In genomic region chr5:170623576-170624181, GRCh38 we compare ENCODE assay signal across 9 cellular contexts.
DNase-seq lines count a peak whose midpoint lies in the region; ATAC-seq and TF ChIP-seq lines count a peak whose summit lies in the region.
"Had no signal": no experiment of that assay in that cellular context is flagged by ENCODE, and none has a peak within 500 bp of the region (broad histone marks: within the 10 kb centered on the region; RNA-seq: fewer than 3 reads in every experiment).

No MANE protein-coding gene starts in this region.

- no peak overlapping the region for H3K27ac ChIP-seq in left ventricle myocardium inferior (replicated peaks)
- H3K27ac ChIP-seq: BLaER1 had no signal

- TF ChIP-seq CTCF in left ventricle myocardium inferior (IDR thresholded peaks at IDR 0.05; ENCODE audit: borderline replicate concordance) (peak; percentile 62), omental fat pad (IDR thresholded peaks at IDR 0.05) (peak in 1 of 3 donors; percentile 25)

- no peak overlapping the region for H3K4me3 ChIP-seq in left ventricle myocardium inferior
- H3K4me3 ChIP-seq: BLaER1 had no signal

- no peaks in the 10 kb centered on the region for H3K4me1 ChIP-seq in left ventricle myocardium inferior
- H3K4me1 ChIP-seq: BLaER1 had no signal

- ATAC-seq in omental fat pad (ENCODE audit: low FRiP score) = no peak

- no peaks in the 10 kb centered on the region for H3K9me3 ChIP-seq in left ventricle myocardium inferior (replicated peaks)
- H3K9me3 ChIP-seq: BLaER1 had no signal

- peak; percentile 1 for DNase-seq in NCI-H146 (lab: John Stamatoyannopoulos, UW)
- no peak for DNase-seq in NCI-H146 treated with DMSO at 0.1 percent for 48 hours (lab: John Stamatoyannopoulos, UW; ENCODE audit: unreplicated experiment)
- DNase-seq in LHCN-M2 (ENCODE audit: low read depth) = peak; percentile 4
- peak; percentile 49 to 57 for DNase-seq in activated CD4-positive, alpha-beta T cell treated with anti-CD3 and anti-CD28 coated beads, Interleukin-2, amount 50 U/mL, for 48 hours
- no peak for DNase-seq in left ventricle myocardium inferior
- DNase-seq in stimulated activated CD4-positive, alpha-beta T cell treated with anti-CD3 and anti-CD28 coated beads, Interleukin-2, amount 100 ng/mL, for 48 hours = peak; percentile 42 to 45
- no peak for DNase-seq in omental fat pad (ENCODE audit: low spot score)
- no peak for DNase-seq in NCI-H1105 (lab: John Stamatoyannopoulos, UW)

- intact Hi-C loops in left ventricle myocardium inferior (cut with micrococcal nuclease) = no loop called here

- no peaks in the 10 kb centered on the region for H3K36me3 ChIP-seq in left ventricle myocardium inferior
- H3K36me3 ChIP-seq: BLaER1 had no signal

- H3K27me3 ChIP-seq in left ventricle myocardium inferior (ENCODE audit: low read depth) = peaks cover 11% of the 10 kb centered on the region
- H3K27me3 ChIP-seq: BLaER1 had no signal

Comparison
In these comparisons a context has a peak if more than half of its experiments do, and no peak if none do; other contexts are left out.
1. DNase-seq: peak in NCI-H146 (single experiment), LHCN-M2 (single experiment), activated CD4-positive, alpha-beta T cell treated with anti-CD3 and anti-CD28 coated beads, Interleukin-2, amount 50 U/mL, for 48 hours (2 of 2) and stimulated activated CD4-positive, alpha-beta T cell treated with anti-CD3 and anti-CD28 coated beads, Interleukin-2, amount 100 ng/mL, for 48 hours (2 of 2); none in NCI-H146 treated with DMSO at 0.1 percent for 48 hours (single experiment), left ventricle myocardium inferior (single experiment), omental fat pad (single experiment) and NCI-H1105 (single experiment).